Comparison of ENCODE assay signal across 9 cellular contexts in the genomic region with DNA sequence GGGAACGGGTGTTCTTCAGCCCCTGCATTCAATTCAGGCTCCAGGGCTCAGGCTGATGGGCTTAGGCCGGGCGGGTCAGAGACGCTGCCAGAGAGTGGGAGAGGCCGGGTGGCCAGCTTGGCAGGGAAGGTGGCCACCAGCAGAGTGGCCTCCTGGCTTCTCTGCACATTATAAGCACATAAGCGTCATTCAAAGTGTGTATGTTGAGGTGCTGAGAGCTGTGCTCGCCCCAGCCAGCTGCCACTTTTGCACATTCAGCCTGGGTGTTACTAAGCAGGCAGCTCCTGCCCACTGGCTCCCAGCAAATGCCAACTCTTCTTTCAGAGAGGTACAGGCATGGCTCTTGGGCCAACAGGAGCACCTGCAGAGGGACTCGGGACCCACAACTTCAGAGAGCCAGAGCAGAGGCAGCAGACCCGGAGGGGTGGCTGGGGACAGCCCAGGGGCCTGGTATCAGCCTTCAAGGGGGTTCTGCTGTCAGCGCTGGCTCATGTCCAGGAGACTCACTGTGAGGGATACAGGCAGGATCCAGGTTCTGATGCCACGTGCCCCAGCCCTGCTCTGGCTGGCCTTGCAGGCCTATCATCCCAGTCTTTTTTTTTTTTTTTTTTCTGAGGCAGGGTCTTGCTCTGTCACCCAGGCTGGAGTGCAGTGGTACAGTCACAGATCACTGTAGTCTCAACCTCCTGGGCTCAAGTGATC. TPM values are rescaled to one million over a fixed set of nuclear protein-coding genes. Genes with fewer than 3 reads are reported as not detected.
A peak's percentile ranks its signal among the peaks of the same experiment; 100 is the strongest.
DNase-seq lines count a peak whose midpoint lies in the region; ATAC-seq and TF ChIP-seq lines count a peak whose summit lies in the region.
"Had no signal": no experiment of that assay in that cellular context is flagged by ENCODE, and none has a peak within 500 bp of the region (broad histone marks: within the 10 kb centered on the region; RNA-seq: fewer than 3 reads in every experiment).

No MANE protein-coding gene starts in this region.

- H4K5ac ChIP-seq in mesendoderm (ENCODE audit: low read length) = no peak overlapping the region

- no peak overlapping the region for H3K4me2 ChIP-seq in mesendoderm (ENCODE audit: low read length)

- H3K4ac ChIP-seq in mesendoderm (ENCODE audit: low read depth, low read length) = no peak overlapping the region

- no peak for TF ChIP-seq POLR2A in breast epithelium (IDR thresholded peaks at IDR 0.05)

- ATAC-seq in GM21737 (IDR thresholded peaks at IDR 0.05; ENCODE audit: unreplicated experiment) = no peak
- no peak for ATAC-seq in HG03460 (IDR thresholded peaks at IDR 0.05; ENCODE audit: unreplicated experiment)

- H3K27me3 ChIP-seq in breast epithelium (no peaks in the 10 kb centered on the region), mesendoderm (ENCODE audit: insufficient read depth, low read length, poor library complexity) (no peaks in the 10 kb centered on the region)

- no peak overlapping the region for H3K18ac ChIP-seq in mesendoderm (ENCODE audit: low read length)

- H3K4me3 Mint-ChIP-seq in activated CD4-positive, alpha-beta memory T cell treated with anti-CD3 and anti-CD28 coated beads, Interleukin-2, amount 10 ng/mL, durations not matched to agents 7 days and 5 days = no peak overlapping the region
- H3K4me3 Mint-ChIP-seq in activated CD4-positive, alpha-beta memory T cell treated with anti-CD3 and anti-CD28 coated beads for 36 hours = no peak overlapping the region
- no peak overlapping the region for H3K4me3 Mint-ChIP-seq in type B pancreatic cell

- no peaks in the 10 kb centered on the region for H3K79me1 ChIP-seq in mesendoderm (ENCODE audit: low read length)

- intact Hi-C loops in activated CD4-positive, alpha-beta memory T cell treated with anti-CD3 and anti-CD28 coated beads for 36 hours (cut with micrococcal nuclease) = no loop called here
- intact Hi-C loops in breast epithelium (cut with DNase I; ENCODE audit: low total_unique reads) = no loop called here

- H3K56ac ChIP-seq in mesendoderm (ENCODE audit: low read length) = peak overlapping the region; percentile 34

- DNase-seq in activated CD4-positive, alpha-beta memory T cell treated with anti-CD3 and anti-CD28 coated beads, Interleukin-2, amount 10 ng/mL, durations not matched to agents 7 days and 5 days = no peak
- DNase-seq in activated CD4-positive, alpha-beta memory T cell treated with anti-CD3 and anti-CD28 coated beads for 36 hours = no peak
- no peak for DNase-seq in breast epithelium (ENCODE audit: low spot score in 2 of 2)
- DNase-seq in mesendoderm = no peak
- no peak for DNase-seq in type B pancreatic cell (ENCODE audit: extremely low spot score, unreplicated experiment)
- no peak for DNase-seq in epidermal melanocyte (ENCODE audit: insufficient read length, low spot score)
- DNase-seq: NCI-H524 treated with DMSO at 0.1 percent for 48 hours had no signal

- H4K8ac ChIP-seq in mesendoderm (ENCODE audit: low read depth, low read length) = no peak overlapping the region

- H3K4me3 ChIP-seq in breast epithelium (no peak overlapping the region), mesendoderm (ENCODE audit: low read length) (no peak overlapping the region)

- H3K27me3 Mint-ChIP-seq in activated CD4-positive, alpha-beta memory T cell treated with anti-CD3 and anti-CD28 coated beads, Interleukin-2, amount 10 ng/mL, durations not matched to agents 7 days and 5 days = no peaks in the 10 kb centered on the region
- H3K27me3 Mint-ChIP-seq in activated CD4-positive, alpha-beta memory T cell treated with anti-CD3 and anti-CD28 coated beads for 36 hours = no peaks in the 10 kb centered on the region
- H3K27me3 Mint-ChIP-seq in type B pancreatic cell = no peaks in the 10 kb centered on the region

- H2BK120ac ChIP-seq in mesendoderm (ENCODE audit: low read depth, low read length) = no peak overlapping the region

- H3K4me1 Mint-ChIP-seq in activated CD4-positive, alpha-beta memory T cell treated with anti-CD3 and anti-CD28 coated beads, Interleukin-2, amount 10 ng/mL, durations not matched to agents 7 days and 5 days = peaks cover 20% of the 10 kb centered on the region
- no peaks in the 10 kb centered on the region for H3K4me1 Mint-ChIP-seq in activated CD4-positive, alpha-beta memory T cell treated with anti-CD3 and anti-CD28 coated beads for 36 hours (ENCODE audit: low read depth)
- H3K4me1 Mint-ChIP-seq in type B pancreatic cell (ENCODE audit: unreplicated experiment) = peaks cover 23% of the 10 kb centered on the region

- H3K9me3 Mint-ChIP-seq in activated CD4-positive, alpha-beta memory T cell treated with anti-CD3 and anti-CD28 coated beads, Interleukin-2, amount 10 ng/mL, durations not matched to agents 7 days and 5 days = no peaks in the 10 kb centered on the region
- H3K9me3 Mint-ChIP-seq in activated CD4-positive, alpha-beta memory T cell treated with anti-CD3 and anti-CD28 coated beads for 36 hours = no peaks in the 10 kb centered on the region
- no peaks in the 10 kb centered on the region for H3K9me3 Mint-ChIP-seq in type B pancreatic cell

- no peak overlapping the region for H3K9ac ChIP-seq in mesendoderm (ENCODE audit: low read length)

- H2AK5ac ChIP-seq in mesendoderm (ENCODE audit: low read length) = no peak overlapping the region

- H3K23ac ChIP-seq in mesendoderm (ENCODE audit: low read length) = no peak overlapping the region

- no peaks in the 10 kb centered on the region for H3K36me3 Mint-ChIP-seq in activated CD4-positive, alpha-beta memory T cell treated with anti-CD3 and anti-CD28 coated beads, Interleukin-2, amount 10 ng/mL, durations not matched to agents 7 days and 5 days (ENCODE audit: low read depth)
- peaks cover 8% of the 10 kb centered on the region for H3K36me3 Mint-ChIP-seq in activated CD4-positive, alpha-beta memory T cell treated with anti-CD3 and anti-CD28 coated beads for 36 hours
- no peaks in the 10 kb centered on the region for H3K36me3 Mint-ChIP-seq in type B pancreatic cell

- H3K27ac Mint-ChIP-seq in activated CD4-positive, alpha-beta memory T cell treated with anti-CD3 and anti-CD28 coated beads, Interleukin-2, amount 10 ng/mL, durations not matched to agents 7 days and 5 days = peak overlapping the region; percentile 35
- no peak overlapping the region for H3K27ac Mint-ChIP-seq in activated CD4-positive, alpha-beta memory T cell treated with anti-CD3 and anti-CD28 coated beads for 36 hours
- H3K27ac Mint-ChIP-seq in type B pancreatic cell = peak overlapping the region; percentile 76

- H3K27ac ChIP-seq in breast epithelium (peak overlapping the region; percentile 93 to 96), mesendoderm (ENCODE audit: low read depth, low read length) (peak overlapping the region; percentile 10)

- TF ChIP-seq CTCF in breast epithelium (IDR thresholded peaks at IDR 0.05) (no peak), type B pancreatic cell (conservative IDR thresholded peaks at IDR 0.05) (no peak)

- CTCF ChIA-PET in activated CD4-positive, alpha-beta memory T cell treated with anti-CD3 and anti-CD28 coated beads, Interleukin-2, amount 10 ng/mL, durations not matched to agents 7 days and 5 days (lab: Charles Lee) = interaction anchor here (0.9 kb wide), 1 partner anchor 73 kb away, joined by 3 read pairs; no protein-coding TSS in a partner anchor
- CTCF ChIA-PET in activated CD4-positive, alpha-beta memory T cell treated with anti-CD3 and anti-CD28 coated beads for 36 hours (lab: Charles Lee) = interaction anchor here (1.2 kb wide), 1 partner anchor 76 kb away, joined by 3 read pairs; no protein-coding TSS in a partner anchor

- H3K36me3 ChIP-seq in breast epithelium = no peaks in the 10 kb centered on the region
- no peaks in the 10 kb centered on the region for H3K36me3 ChIP-seq in mesendoderm (ENCODE audit: control insufficient read depth, insufficient read depth, low read length)

- H2BK5ac ChIP-seq in mesendoderm (ENCODE audit: low read length) = no peak overlapping the region

- H3K79me2 ChIP-seq in mesendoderm (ENCODE audit: control insufficient read depth, insufficient read depth, low read length) = no peaks in the 10 kb centered on the region

- H3K4me1 ChIP-seq in breast epithelium (peaks cover 33 to 52% of the 10 kb centered on the region in 2 donors), mesendoderm (ENCODE audit: control insufficient read depth, low read depth, low read length) (peaks cover 6% of the 10 kb centered on the region)

- POLR2A ChIA-PET in activated CD4-positive, alpha-beta memory T cell treated with anti-CD3 and anti-CD28 coated beads, Interleukin-2, amount 10 ng/mL, durations not matched to agents 7 days and 5 days (lab: Charles Lee) = interaction anchor here (1.4 to 1.5 kb wide), 2 partner anchors 16 to 58 kb away, joined by 3 read pairs; no protein-coding TSS in a partner anchor
- POLR2A ChIA-PET in activated CD4-positive, alpha-beta memory T cell treated with anti-CD3 and anti-CD28 coated beads for 36 hours (lab: Charles Lee) = no interaction called here

- WGBS in mesendoderm (ENCODE audit: extremely low coverage, insufficient coverage, low lambda C conversion rate) = no CpG with 5 or more reads among the region's 11 CpGs

- H2BK15ac ChIP-seq in mesendoderm (replicated peaks; ENCODE audit: low read depth) = no peak overlapping the region

- no peaks in the 10 kb centered on the region for H3K9me3 ChIP-seq in breast epithelium

RNA-seq across cellular contexts. Expression of a gene that starts 8.8 kb away (rescaled TPM):
- 1 to 10 TPM; 3.3 TPM for total RNA-seq in activated CD4-positive, alpha-beta memory T cell treated with anti-CD3 and anti-CD28 coated beads, Interleukin-2, amount 10 ng/mL, durations not matched to agents 7 days and 5 days
- total RNA-seq in activated CD4-positive, alpha-beta memory T cell treated with anti-CD3 and anti-CD28 coated beads for 36 hours = 1 to 10 TPM in 1 of 2 experiments, under 1 TPM in 1; 0.29 to 1.1 TPM
- total RNA-seq in breast epithelium = 10 to 100 TPM in 2 of 3 donors, 1 to 10 TPM in 1; 9.4 to 28.8 (median 22.8) TPM
- 43.1 TPM for polyA plus RNA-seq in mesendoderm (2013, experiment 1 of 2)
- polyA plus RNA-seq in mesendoderm (2013, experiment 2 of 2) = 46.9 TPM
- 92.2 and 118 TPM in 2 replicates for total RNA-seq in type B pancreatic cell (ENCODE audit: low replicate concordance)

RNA-seq across cellular contexts. Expression of a gene that starts 48.3 kb away (rescaled TPM):
- total RNA-seq in activated CD4-positive, alpha-beta memory T cell treated with anti-CD3 and anti-CD28 coated beads, Interleukin-2, amount 10 ng/mL, durations not matched to agents 7 days and 5 days = not detected
- total RNA-seq in activated CD4-positive, alpha-beta memory T cell treated with anti-CD3 and anti-CD28 coated beads for 36 hours = not detected
- total RNA-seq in breast epithelium (10 to 100 TPM in 1 of 3 donors, 1 to 10 TPM in 1, under 1 TPM in 1; 0.64 to 37.9 (median 7.5) TPM), type B pancreatic cell (ENCODE audit: low replicate concordance) (0.40 TPM in 1 of 2 replicates, not detected in the other)
- polyA plus RNA-seq in mesendoderm (2013, experiment 1 of 2) = 4.1 TPM
- 4.1 TPM for polyA plus RNA-seq in mesendoderm (2013, experiment 2 of 2)
